ENCODE assay signal across 8 cellular contexts in the genomic region with DNA sequence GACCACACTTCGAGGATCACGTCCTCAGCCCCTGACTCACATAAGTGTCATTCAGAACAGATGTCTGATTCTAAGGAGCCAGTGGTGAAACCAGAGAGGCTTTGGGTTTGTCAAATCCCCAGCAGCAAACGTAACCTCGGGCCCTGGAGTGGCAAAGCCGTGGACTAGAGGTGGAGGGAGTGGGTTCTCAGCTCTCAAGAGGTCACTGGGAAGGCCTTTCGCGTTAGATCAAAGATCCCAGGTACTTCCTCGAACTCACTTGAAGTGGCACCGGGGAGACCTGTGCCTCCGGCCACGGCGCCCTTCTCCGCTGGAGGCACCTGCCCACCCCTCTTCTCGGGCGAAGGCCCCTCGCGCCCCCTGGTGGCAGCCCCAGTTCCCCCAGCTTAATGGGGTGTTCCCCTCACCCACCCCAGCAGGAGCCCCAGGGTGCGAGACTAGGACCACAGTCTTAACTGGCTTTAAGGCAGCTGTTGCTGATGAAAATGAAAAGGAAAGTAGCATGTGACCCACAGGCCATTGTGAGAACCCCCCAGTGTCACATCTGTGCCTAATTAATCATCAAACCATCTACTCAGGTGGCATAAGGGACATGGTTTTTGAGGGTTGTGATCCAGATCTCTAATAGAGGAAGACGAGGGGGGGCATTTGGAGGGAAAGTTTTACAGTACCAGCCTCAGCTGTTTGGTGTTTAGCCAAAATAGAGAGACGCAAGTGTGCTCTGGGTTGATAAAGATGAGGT. TPM values are rescaled to one million over a fixed set of nuclear protein-coding genes. Genes with fewer than 3 reads are reported as not detected.
DNase-seq lines count a peak whose midpoint lies in the region; ATAC-seq and TF ChIP-seq lines count a peak whose summit lies in the region.

No MANE protein-coding gene starts in this region.

- TF ChIP-seq RAD21 in liver (IDR thresholded peaks at IDR 0.05) = peak; percentile 68 to 82

- H3K27me3 Mint-ChIP-seq in chondrocyte (ENCODE audit: low read depth) = peaks cover 50% of the 10 kb centered on the region

- TF ChIP-seq CTCF in chondrocyte (IDR thresholded peaks at IDR 0.05) (peak; percentile 88), liver (IDR thresholded peaks at IDR 0.05; ENCODE audit: low read depth, low read length, missing input control) (peak; percentile 61)

- WGBS in liver = 10% methylated on average over 20 of the region's 20 CpGs

- H3K36me3 ChIP-seq in liver (ENCODE audit: control insufficient read depth in 4 of 4, insufficient read depth in 3 of 4, low read depth in 1 of 4, low read length in 3 of 4) = no peaks in the 10 kb centered on the region

- H3K4me3 Mint-ChIP-seq in chondrocyte (ENCODE audit: unreplicated experiment) = peak overlapping the region; percentile 71

- no peaks in the 10 kb centered on the region for H3K36me3 Mint-ChIP-seq in chondrocyte (ENCODE audit: low read depth)

- no peaks in the 10 kb centered on the region for H3K9me3 Mint-ChIP-seq in chondrocyte (ENCODE audit: low read depth)

- peak overlapping the region; percentile 28 to 45 (median 41) for H3K4me3 ChIP-seq in liver (ENCODE audit: low read depth in 1 of 3, low read length in 3 of 3)

- DNase-seq in NCI-H1436 (lab: John Stamatoyannopoulos, UW) (peak; percentile 25), NCI-H1436 treated with DMSO at 0.1 percent for 48 hours (lab: John Stamatoyannopoulos, UW) (no peak), NCI-H2107 (lab: John Stamatoyannopoulos, UW) (peak; percentile 72), chondrocyte (ENCODE audit: low spot score) (peak; percentile 92)
- DNase-seq in activated CD4-positive, alpha-beta T cell treated with anti-CD3 and anti-CD28 coated beads for 24 hours (ENCODE audit: low read depth in 2 of 2) = peak; percentile 78 to 87
- DNase-seq in stimulated activated CD4-positive, alpha-beta T cell treated with anti-CD3 and anti-CD28 coated beads, TNF-alpha, amount 100 ng/mL, for 1 hour (ENCODE audit: low read depth in 3 of 3, low spot score in 1 of 3) = peak; percentile 35 to 84 (median 50)

- peaks cover 5 to 14% (median 12%) of the 10 kb centered on the region in 4 donors for H3K4me1 ChIP-seq in liver (ENCODE audit: control insufficient read depth in 4 of 4, insufficient read depth in 4 of 4, low read length in 3 of 4)

- peaks cover 19% of the 10 kb centered on the region for H3K4me1 Mint-ChIP-seq in chondrocyte (ENCODE audit: low read depth)

- no peak overlapping the region for H3K27ac Mint-ChIP-seq in chondrocyte (ENCODE audit: unreplicated experiment)

- no peaks in the 10 kb centered on the region for H3K9me3 ChIP-seq in liver (ENCODE audit: control insufficient read depth in 4 of 4, low read length in 3 of 4)

- ATAC-seq in HG02798 (IDR thresholded peaks at IDR 0.05; ENCODE audit: poor library complexity, unreplicated experiment) = peak; percentile 88

- no peak overlapping the region for H3K9ac ChIP-seq in liver (ENCODE audit: low read depth in 1 of 2, low read length in 2 of 2)

- peaks cover 0 to 6% (median 3%) of the 10 kb centered on the region in 4 donors for H3K27me3 ChIP-seq in liver (ENCODE audit: control insufficient read depth in 4 of 4, insufficient read depth in 4 of 4, low read length in 3 of 4)

- no peak overlapping the region for H3K27ac ChIP-seq in liver (ENCODE audit: low read depth in 1 of 2, low read length in 2 of 2)

TF ChIP-seq in liver, 16 proteins besides CTCF, POLR2A, EP300 and RAD21:
- TF ChIP-seq FOXA1 (IDR thresholded peaks at IDR 0.05) (no peak), SP1 (IDR thresholded peaks at IDR 0.05) (no peak), HNF4A (conservative IDR thresholded peaks at IDR 0.05) (no peak), TAF1 (conservative IDR thresholded peaks at IDR 0.05) (no peak), YY1 (IDR thresholded peaks at IDR 0.05) (no peak)
- TF ChIP-seq, protein P1, sequence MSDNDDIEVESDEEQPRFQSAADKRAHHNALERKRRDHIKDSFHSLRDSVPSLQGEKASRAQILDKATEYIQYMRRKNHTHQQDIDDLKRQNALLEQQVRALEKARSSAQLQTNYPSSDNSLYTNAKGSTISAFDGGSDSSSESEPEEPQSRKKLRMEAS (IDR thresholded peaks at IDR 0.05) = no peak

RNA-seq across cellular contexts. Expression of a gene that starts 0.7 kb away (rescaled TPM):
- 0.41 TPM in 1 of 3 replicates, not detected in the others for total RNA-seq in chondrocyte
- under 1 TPM; 0.08 to 0.09 TPM for total RNA-seq in liver
- polyA plus RNA-seq in liver = under 1 TPM; 0.01 to 0.28 TPM
